In genomic region chr9:137550241-137550621, GRCh38 we compare ENCODE assay signal across 8 cellular contexts.
DNase-seq lines count a peak whose midpoint lies in the region; ATAC-seq and TF ChIP-seq lines count a peak whose summit lies in the region.

Gene PNPLA7 (minus strand): TSS chr9:137550402. CDS start chr9:137550197, 205 bp downstream.

- intact Hi-C loops in dendritic cell treated with granulocyte-macrophage colony-stimulating factor and Interleukin-4, amounts not matched to agents 40 ng/mL and 50 ng/mL, for 4 days (cut with micrococcal nuclease): loop anchor here (5.0 kb wide), 1 partner anchor 42 kb away; the partner anchor contains the start of gene ZMYND19

- peaks cover 28% of the 10 kb centered on the region for H3K4me1 Mint-ChIP-seq in dendritic cell treated with granulocyte-macrophage colony-stimulating factor and Interleukin-4, amounts not matched to agents 40 ng/mL and 50 ng/mL, for 4 days (ENCODE audit: low read depth)

- peak within 1 kb of the TSS; percentile 84 for H3K4me3 ChIP-seq in ACC112 (ENCODE audit: low read depth, low read length)

- peak within 1 kb of the TSS; percentile 85 for H3K27ac Mint-ChIP-seq in dendritic cell treated with granulocyte-macrophage colony-stimulating factor and Interleukin-4, amounts not matched to agents 40 ng/mL and 50 ng/mL, for 4 days

- ATAC-seq in GM21360 (IDR thresholded peaks at IDR 0.05; ENCODE audit: unreplicated experiment): no peak

- peaks cover 7% of the 10 kb centered on the region for H3K79me2 ChIP-seq in ACC112 (ENCODE audit: control insufficient read depth, insufficient read depth, low read length, unreplicated experiment)

- peaks cover 6% of the 10 kb centered on the region for H3K4me1 ChIP-seq in ACC112 (ENCODE audit: control insufficient read depth, insufficient read depth, low read length, unreplicated experiment)

- peak within 1 kb of the TSS; percentile 90 for H3K4me3 Mint-ChIP-seq in dendritic cell treated with granulocyte-macrophage colony-stimulating factor and Interleukin-4, amounts not matched to agents 40 ng/mL and 50 ng/mL, for 4 days

- H2AFZ ChIP-seq in ACC112 (ENCODE audit: low read length, unreplicated experiment): peak within 1 kb of the TSS; percentile 64

- no peak within 1 kb of the TSS for H3K27ac ChIP-seq in ACC112 (ENCODE audit: low read depth, low read length)

- peak; percentile 78 for DNase-seq in GM20000 (ENCODE audit: low spot score)
- DNase-seq in NCI-H446 treated with DMSO at 0.1 percent for 48 hours (lab: John Stamatoyannopoulos, UW): peak; percentile 19
- DNase-seq in activated CD4-positive, alpha-beta T cell treated with anti-CD3 and anti-CD28 coated beads for 4 hours: peak; percentile 39 to 47
- DNase-seq in kidney tubule cell (ENCODE audit: low spot score): peak; percentile 76
- peak; percentile 41 for DNase-seq in stimulated activated CD4-positive, alpha-beta T cell treated with anti-CD3 and anti-CD28 coated beads, Interleukin-12 subunit alpha, Interleukin-12 subunit beta, amount 100 ng/mL, for 4 hours

- H3K36me3 Mint-ChIP-seq in dendritic cell treated with granulocyte-macrophage colony-stimulating factor and Interleukin-4, amounts not matched to agents 40 ng/mL and 50 ng/mL, for 4 days (ENCODE audit: low read depth): peaks cover 32% of the 10 kb centered on the region

- H3K9me3 Mint-ChIP-seq in dendritic cell treated with granulocyte-macrophage colony-stimulating factor and Interleukin-4, amounts not matched to agents 40 ng/mL and 50 ng/mL, for 4 days: no peaks in the 10 kb centered on the region

- no peaks in the 10 kb centered on the region for H3K36me3 ChIP-seq in ACC112 (ENCODE audit: insufficient read depth, low read length)

- H3K27me3 Mint-ChIP-seq in dendritic cell treated with granulocyte-macrophage colony-stimulating factor and Interleukin-4, amounts not matched to agents 40 ng/mL and 50 ng/mL, for 4 days: peaks cover 3% of the 10 kb centered on the region

- no peaks in the 10 kb centered on the region for H3K27me3 ChIP-seq in ACC112 (ENCODE audit: insufficient read depth, low read length)

- TF ChIP-seq CTCF in GM20000 (IDR thresholded peaks at IDR 0.05; ENCODE audit: extremely low read depth, missing control alignments): no peak

Comparison
In these comparisons a context has a peak if more than half of its experiments do, and no peak if none do; other contexts are left out.
1. DNase-seq: peak in every context shown above with its lines; median percentile 78 in GM20000; 76 in kidney tubule cell; 43 in activated CD4-positive, alpha-beta T cell treated with anti-CD3 and anti-CD28 coated beads for 4 hours; 41 in stimulated activated CD4-positive, alpha-beta T cell treated with anti-CD3 and anti-CD28 coated beads, Interleukin-12 subunit alpha, Interleukin-12 subunit beta, amount 100 ng/mL, for 4 hours; 19 in NCI-H446 treated with DMSO at 0.1 percent for 48 hours.